In genomic region chr16:80606221-80606766, GRCh38 we compare ENCODE assay signal across 18 cellular contexts.
A peak's percentile ranks its signal among the peaks of the same experiment; 100 is the strongest.
DNase-seq lines count a peak whose midpoint lies in the region; ATAC-seq and TF ChIP-seq lines count a peak whose summit lies in the region.
"Had no signal": no experiment of that assay in that cellular context is flagged by ENCODE, and none has a peak within 500 bp of the region (broad histone marks: within the 10 kb centered on the region; RNA-seq: fewer than 3 reads in every experiment).

No MANE protein-coding gene starts in this region.

- CTCF ChIA-PET in activated CD8-positive, alpha-beta memory T cell treated with anti-CD3 and anti-CD28 coated beads, Interleukin-2, amount 10 ng/mL, durations not matched to agents 7 days and 5 days (lab: Charles Lee), result interaction anchor here (1.7 kb wide), 1 partner anchor 79 kb away, joined by 5 read pairs; no protein-coding TSS in a partner anchor
- CTCF ChIA-PET in CD4-positive, alpha-beta T cell (lab: Charles Lee), result no interaction called here
- CTCF ChIA-PET in OCI-LY7 (lab: Charles Lee; ENCODE audit: unreplicated experiment), result no interaction called here

- POLR2A ChIA-PET in CD4-positive, alpha-beta T cell (lab: Charles Lee), result no interaction called here
- POLR2A ChIA-PET in OCI-LY7 (lab: Charles Lee), result no interaction called here
- POLR2A ChIA-PET in naive thymus-derived CD8-positive, alpha-beta T cell (lab: Charles Lee), result no interaction called here

- H3K4me1 Mint-ChIP-seq in activated CD8-positive, alpha-beta memory T cell treated with anti-CD3 and anti-CD28 coated beads, Interleukin-2, amount 10 ng/mL, durations not matched to agents 7 days and 5 days, result peaks cover 20% of the 10 kb centered on the region
- H3K4me1 Mint-ChIP-seq in CD4-positive, alpha-beta T cell (ENCODE audit: low read depth), result peaks cover 11% of the 10 kb centered on the region
- H3K4me1 Mint-ChIP-seq in naive thymus-derived CD8-positive, alpha-beta T cell, result peaks cover 9 to 17% (median 13%) of the 10 kb centered on the region in 4 donors

- no peaks in the 10 kb centered on the region for H3K27me3 Mint-ChIP-seq in activated CD8-positive, alpha-beta memory T cell treated with anti-CD3 and anti-CD28 coated beads, Interleukin-2, amount 10 ng/mL, durations not matched to agents 7 days and 5 days
- H3K27me3 Mint-ChIP-seq in CD4-positive, alpha-beta T cell, result no peaks in the 10 kb centered on the region
- no peaks in the 10 kb centered on the region for H3K27me3 Mint-ChIP-seq in naive thymus-derived CD8-positive, alpha-beta T cell
- H3K27me3 Mint-ChIP-seq: CD8-positive, alpha-beta memory T cell had no signal

- no TSS peak for BruUV-seq in OCI-LY7 (replicated peaks; lab: Mats Ljungman, UMichigan)

- H3K4me2 ChIP-seq in OCI-LY7 (ENCODE audit: low read length), result no peak overlapping the region
- H3K4me2 ChIP-seq: GM23338 had no signal

- H3K9me3 ChIP-seq in CD4-positive, alpha-beta T cell (ENCODE audit: control insufficient read depth, low read length), result no peaks in the 10 kb centered on the region
- no peaks in the 10 kb centered on the region for H3K9me3 ChIP-seq in OCI-LY7 (ENCODE audit: low read length)

- no peak overlapping the region for H3K27ac ChIP-seq in CD4-positive, alpha-beta T cell (ENCODE audit: low read depth, low read length)
- H3K27ac ChIP-seq in OCI-LY7 (ENCODE audit: low read depth, low read length, poor library complexity, severe bottlenecking), result no peak overlapping the region
- H3K27ac ChIP-seq: HL-60 had no signal

- H3K79me2 ChIP-seq in OCI-LY7 (ENCODE audit: insufficient read depth, low read depth, low read length), result no peaks in the 10 kb centered on the region

- peaks cover 74% of the 10 kb centered on the region for H3K36me3 Mint-ChIP-seq in activated CD8-positive, alpha-beta memory T cell treated with anti-CD3 and anti-CD28 coated beads, Interleukin-2, amount 10 ng/mL, durations not matched to agents 7 days and 5 days
- peaks cover 30% of the 10 kb centered on the region for H3K36me3 Mint-ChIP-seq in CD4-positive, alpha-beta T cell (ENCODE audit: low read depth)
- peaks cover 3 to 22% (median 5%) of the 10 kb centered on the region in 3 donors for H3K36me3 Mint-ChIP-seq in naive thymus-derived CD8-positive, alpha-beta T cell

- H4K20me1 ChIP-seq in OCI-LY7 (ENCODE audit: insufficient read depth, low read length), result no peaks in the 10 kb centered on the region

- H3K9me3 Mint-ChIP-seq in activated CD8-positive, alpha-beta memory T cell treated with anti-CD3 and anti-CD28 coated beads, Interleukin-2, amount 10 ng/mL, durations not matched to agents 7 days and 5 days (ENCODE audit: low read depth), result peaks cover 3% of the 10 kb centered on the region
- no peaks in the 10 kb centered on the region for H3K9me3 Mint-ChIP-seq in CD4-positive, alpha-beta T cell
- H3K9me3 Mint-ChIP-seq in naive thymus-derived CD8-positive, alpha-beta T cell, result peaks cover 0 to 11% (median 7%) of the 10 kb centered on the region in 9 donors

- DNase-seq in activated CD8-positive, alpha-beta memory T cell treated with anti-CD3 and anti-CD28 coated beads, Interleukin-2, amount 10 ng/mL, durations not matched to agents 7 days and 5 days, result no peak
- no peak for DNase-seq in activated CD8-positive, alpha-beta memory T cell treated with anti-CD3 and anti-CD28 coated beads, Interleukin-2, amount 50 U/mL, for 4 hours
- no peak for DNase-seq in CD4-positive, alpha-beta T cell
- peak; percentile 1 for DNase-seq in OCI-LY7 (ENCODE audit: low spot score)
- no peak for DNase-seq in naive thymus-derived CD8-positive, alpha-beta T cell
- DNase-seq in hypothalamus (lab: John Stamatoyannopoulos, UW), result no peak
- DNase-seq in H4 (ENCODE audit: low spot score), result no peak
- no peak for DNase-seq in left cardiac atrium
- DNase-seq: ACHN; AML-193; CD8-positive, alpha-beta memory T cell; GDM1; NCI-H1417; NCI-H1930; NCI-H526 treated with DMSO at 0.1 percent for 48 hours; SHP77 had no signal

- H3K27ac Mint-ChIP-seq in activated CD8-positive, alpha-beta memory T cell treated with anti-CD3 and anti-CD28 coated beads, Interleukin-2, amount 10 ng/mL, durations not matched to agents 7 days and 5 days, result peak overlapping the region; percentile 41
- peak overlapping the region; percentile 5 for H3K27ac Mint-ChIP-seq in CD4-positive, alpha-beta T cell
- peak overlapping the region in 7 of 10 donors; percentile 7 to 82 (median 38) for H3K27ac Mint-ChIP-seq in naive thymus-derived CD8-positive, alpha-beta T cell
- H3K27ac Mint-ChIP-seq: GM23338 had no signal

- H3K4me3 Mint-ChIP-seq in activated CD8-positive, alpha-beta memory T cell treated with anti-CD3 and anti-CD28 coated beads, Interleukin-2, amount 10 ng/mL, durations not matched to agents 7 days and 5 days, result no peak overlapping the region
- H3K4me3 Mint-ChIP-seq in CD4-positive, alpha-beta T cell, result no peak overlapping the region
- H3K4me3 Mint-ChIP-seq in naive thymus-derived CD8-positive, alpha-beta T cell, result peak overlapping the region in 6 of 10 donors; percentile 3 to 58 (median 16)
- H3K4me3 Mint-ChIP-seq: GM23338 had no signal

- ATAC-seq in activated CD8-positive, alpha-beta memory T cell treated with anti-CD3 and anti-CD28 coated beads, Interleukin-2, amount 10 ng/mL, durations not matched to agents 7 days and 5 days, result no peak
- ATAC-seq in CD4-positive, alpha-beta T cell (ENCODE audit: poor library complexity), result no peak
- ATAC-seq in naive thymus-derived CD8-positive, alpha-beta T cell, result peak in 1 of 2 donors; percentile 57
- ATAC-seq in left cardiac atrium, result no peak
- ATAC-seq: GM23338 had no signal

- H3K4me3 ChIP-seq in OCI-LY7 (ENCODE audit: low read depth, low read length, poor library complexity, severe bottlenecking), result no peak overlapping the region
- H3K4me3 ChIP-seq: GM23338 had no signal

- H2AFZ ChIP-seq in OCI-LY7 (ENCODE audit: low read length), result no peak overlapping the region
- H2AFZ ChIP-seq: GM23338 had no signal

- intact Hi-C loops in CD4-positive, alpha-beta T cell (cut with DNase I, micrococcal nuclease), result no loop called here
- intact Hi-C loops in OCI-LY7 (cut with micrococcal nuclease; ENCODE audit: unreplicated experiment) (no loop called here), left cardiac atrium (cut with DNase I) (no loop called here)

- TF ChIP-seq CTCF in CD4-positive, alpha-beta T cell (IDR thresholded peaks at IDR 0.05), result no peak
- TF ChIP-seq CTCF in OCI-LY7 (conservative IDR thresholded peaks at IDR 0.05; ENCODE audit: low read length), result no peak

- H3K9me2 ChIP-seq in OCI-LY7 (ENCODE audit: insufficient read depth, low read length), result no peaks in the 10 kb centered on the region

- no peaks in the 10 kb centered on the region for H3K36me3 ChIP-seq in OCI-LY7 (ENCODE audit: insufficient read depth, low read length)

- no peaks in the 10 kb centered on the region for H3K4me1 ChIP-seq in OCI-LY7 (ENCODE audit: insufficient read depth, low read length, poor library complexity, severe bottlenecking)

- no peaks in the 10 kb centered on the region for H3K27me3 ChIP-seq in CD4-positive, alpha-beta T cell (ENCODE audit: control insufficient read depth, insufficient read depth, low read length)

Comparison
In these comparisons a context has a peak if more than half of its experiments do, and no peak if none do; other contexts are left out.
1. H3K4me3 Mint-ChIP-seq: peak in naive thymus-derived CD8-positive, alpha-beta T cell (6 of 10); none in activated CD8-positive, alpha-beta memory T cell treated with anti-CD3 and anti-CD28 coated beads, Interleukin-2, amount 10 ng/mL, durations not matched to agents 7 days and 5 days (single experiment) and CD4-positive, alpha-beta T cell (single experiment).
2. Peak in every context shown above with its lines, with median percentiles within 50 percentile points of each other: H3K27ac Mint-ChIP-seq.